Comparison of ENCODE assay signal across 18 cellular contexts in genomic region chr3:174342941-174343431, GRCh38.
DNase-seq lines count a peak whose midpoint lies in the region; ATAC-seq, FAIRE-seq and TF ChIP-seq lines count a peak whose summit lies in the region.
"Had no signal": no experiment of that assay in that cellular context is flagged by ENCODE, and none has a peak within 500 bp of the region (broad histone marks: within the 10 kb centered on the region; RNA-seq: fewer than 3 reads in every experiment).

No MANE protein-coding gene starts in this region.

- no peaks in the 10 kb centered on the region for H3K9me3 Mint-ChIP-seq in activated CD8-positive, alpha-beta memory T cell treated with anti-CD3 and anti-CD28 coated beads, Interleukin-2, amount 10 ng/mL, durations not matched to agents 7 days and 5 days (ENCODE audit: low read depth)
- H3K9me3 Mint-ChIP-seq: activated CD4-positive, alpha-beta T cell treated with anti-CD3 and anti-CD28 coated beads, Interleukin-2, amount 10 ng/mL, durations not matched to agents 24 days and 14 days had no signal

- TF ChIP-seq POLR2A in erythroblast (IDR thresholded peaks at IDR 0.05; ENCODE audit: low read length), result no peak

- FAIRE-seq in GM19239 (lab: Jason Lieb, UNC), result no peak
- FAIRE-seq: frontal cortex, GM12892 had no signal

- peak; percentile 35 for DNase-seq in AG08395 (ENCODE audit: low spot score)
- DNase-seq in HCEC 1CT, result peak; percentile 9
- peak; percentile 40 for DNase-seq in astrocyte of the hippocampus (ENCODE audit: low read depth, low spot score)
- DNase-seq in fibroblast of the conjunctiva (ENCODE audit: low read depth), result peak; percentile 53
- DNase-seq in NCI-H69 (lab: John Stamatoyannopoulos, UW), result no peak
- no peak for DNase-seq in activated CD8-positive, alpha-beta memory T cell treated with anti-CD3 and anti-CD28 coated beads, Interleukin-2, amount 10 ng/mL, durations not matched to agents 7 days and 5 days
- no peak for DNase-seq in GM19239 (ENCODE audit: insufficient read length, low spot score)
- DNase-seq in erythroblast (lab: John Stamatoyannopoulos, UW), result no peak
- DNase-seq: activated CD4-positive, alpha-beta T cell treated with anti-CD3 and anti-CD28 coated beads, Interleukin-2, amount 10 ng/mL, durations not matched to agents 24 days and 14 days; CD4-positive, alpha-beta T cell; hippocampal formation; NCI-H2107; NCI-H526; psoas muscle; T-helper 17 cell had no signal

- no peaks in the 10 kb centered on the region for H3K36me3 Mint-ChIP-seq in activated CD8-positive, alpha-beta memory T cell treated with anti-CD3 and anti-CD28 coated beads, Interleukin-2, amount 10 ng/mL, durations not matched to agents 7 days and 5 days
- H3K36me3 Mint-ChIP-seq: activated naive CD4-positive, alpha-beta T cell treated with anti-CD3 and anti-CD28 coated beads, Interleukin-2, amount 50 U/mL, for 72 hours had no signal

- CTCF ChIA-PET in activated CD8-positive, alpha-beta memory T cell treated with anti-CD3 and anti-CD28 coated beads, Interleukin-2, amount 10 ng/mL, durations not matched to agents 7 days and 5 days (lab: Charles Lee), result no interaction called here

- H3K4me3 Mint-ChIP-seq in activated CD8-positive, alpha-beta memory T cell treated with anti-CD3 and anti-CD28 coated beads, Interleukin-2, amount 10 ng/mL, durations not matched to agents 7 days and 5 days, result no peak overlapping the region
- H3K4me3 Mint-ChIP-seq: activated CD4-positive, alpha-beta T cell treated with anti-CD3 and anti-CD28 coated beads, Interleukin-2, amount 10 ng/mL, durations not matched to agents 24 days and 14 days; CD4-positive, alpha-beta T cell; T-helper 17 cell had no signal

- H3K27ac Mint-ChIP-seq in activated CD8-positive, alpha-beta memory T cell treated with anti-CD3 and anti-CD28 coated beads, Interleukin-2, amount 10 ng/mL, durations not matched to agents 7 days and 5 days, result no peak overlapping the region
- H3K27ac Mint-ChIP-seq: activated CD4-positive, alpha-beta T cell treated with anti-CD3 and anti-CD28 coated beads, Interleukin-2, amount 10 ng/mL, durations not matched to agents 24 days and 14 days; activated naive CD4-positive, alpha-beta T cell treated with anti-CD3 and anti-CD28 coated beads, Interleukin-2, amount 50 U/mL, for 72 hours; CD4-positive, alpha-beta T cell; T-helper 17 cell had no signal

- no peaks in the 10 kb centered on the region for H3K4me1 Mint-ChIP-seq in activated CD8-positive, alpha-beta memory T cell treated with anti-CD3 and anti-CD28 coated beads, Interleukin-2, amount 10 ng/mL, durations not matched to agents 7 days and 5 days
- H3K4me1 Mint-ChIP-seq: activated CD4-positive, alpha-beta T cell treated with anti-CD3 and anti-CD28 coated beads, Interleukin-2, amount 10 ng/mL, durations not matched to agents 24 days and 14 days; T-helper 17 cell had no signal

- no peak for ATAC-seq in activated CD8-positive, alpha-beta memory T cell treated with anti-CD3 and anti-CD28 coated beads, Interleukin-2, amount 10 ng/mL, durations not matched to agents 7 days and 5 days
- ATAC-seq: activated naive CD4-positive, alpha-beta T cell treated with anti-CD3 and anti-CD28 coated beads, Interleukin-2, amount 50 U/mL, for 72 hours; psoas muscle; T-helper 17 cell had no signal

- no peaks in the 10 kb centered on the region for H3K27me3 Mint-ChIP-seq in activated CD8-positive, alpha-beta memory T cell treated with anti-CD3 and anti-CD28 coated beads, Interleukin-2, amount 10 ng/mL, durations not matched to agents 7 days and 5 days
- H3K27me3 Mint-ChIP-seq: activated CD4-positive, alpha-beta T cell treated with anti-CD3 and anti-CD28 coated beads, Interleukin-2, amount 10 ng/mL, durations not matched to agents 24 days and 14 days; CD4-positive, alpha-beta T cell; T-helper 17 cell had no signal

Comparison
In these comparisons a context has a peak if more than half of its experiments do, and no peak if none do; other contexts are left out.
1. DNase-seq: peak in AG08395 (single experiment), HCEC 1CT (single experiment), astrocyte of the hippocampus (single experiment) and fibroblast of the conjunctiva (single experiment); none in NCI-H69 (single experiment), activated CD8-positive, alpha-beta memory T cell treated with anti-CD3 and anti-CD28 coated beads, Interleukin-2, amount 10 ng/mL, durations not matched to agents 7 days and 5 days (single experiment), GM19239 (single experiment) and erythroblast (0 of 2).